8 cellular contexts compared by ENCODE assay signal in genomic region chr14:50232276-50232642, GRCh38.
A peak's percentile ranks its signal among the peaks of the same experiment; 100 is the strongest.
DNase-seq lines count a peak whose midpoint lies in the region; ATAC-seq lines count a peak whose summit lies in the region.

No MANE protein-coding gene starts in this region.

- no peaks in the 10 kb centered on the region for H3K27me3 Mint-ChIP-seq in activated naive CD8-positive, alpha-beta T cell

- H3K4me1 ChIP-seq in stomach smooth muscle (ENCODE audit: control insufficient read depth, insufficient read depth, low read length), result peaks cover 20% of the 10 kb centered on the region

- H3K27me3 ChIP-seq in stomach smooth muscle (ENCODE audit: control insufficient read depth in 1 of 2, insufficient read depth in 2 of 2, low read length in 2 of 2), result no peaks in the 10 kb centered on the region

- peak overlapping the region; percentile 87 for H3K27ac ChIP-seq in stomach smooth muscle (ENCODE audit: low read length)

- peak overlapping the region; percentile 86 to 90 for H3K9ac ChIP-seq in stomach smooth muscle (ENCODE audit: low read length in 2 of 2)

- no peaks in the 10 kb centered on the region for H3K9me3 Mint-ChIP-seq in activated naive CD8-positive, alpha-beta T cell (ENCODE audit: low read depth)

- DNase-seq in DMS 273 (lab: John Stamatoyannopoulos, UW; ENCODE audit: unreplicated experiment) (peak; percentile 53), DMS 273 treated with DMSO at 0.1 percent for 48 hours (lab: John Stamatoyannopoulos, UW) (no peak)
- no peak for DNase-seq in stimulated activated CD4-positive, alpha-beta T cell treated with anti-CD3 and anti-CD28 coated beads, Interleukin-1b, Interleukin-23, amount 100 ng/mL, for 48 hours

- H3K27ac Mint-ChIP-seq in activated naive CD8-positive, alpha-beta T cell, result peak overlapping the region; percentile 61

- peak overlapping the region; percentile 80 for H3K4me3 ChIP-seq in iPS-18c (ENCODE audit: insufficient read depth, low read depth, low read length)
- H3K4me3 ChIP-seq in stomach smooth muscle (ENCODE audit: low read length in 2 of 2), result peak overlapping the region; percentile 86 to 88

- peak overlapping the region; percentile 83 for H3K4me3 Mint-ChIP-seq in activated naive CD8-positive, alpha-beta T cell

- peaks cover 2% of the 10 kb centered on the region for H3K36me3 Mint-ChIP-seq in activated naive CD8-positive, alpha-beta T cell

- ATAC-seq in HG02642 (IDR thresholded peaks at IDR 0.05; ENCODE audit: poor library complexity, unreplicated experiment) (no peak), HG03521 (IDR thresholded peaks at IDR 0.05; ENCODE audit: unreplicated experiment) (no peak)

- H3K4me1 Mint-ChIP-seq in activated naive CD8-positive, alpha-beta T cell (ENCODE audit: low read depth), result peaks cover 43% of the 10 kb centered on the region

- H3K36me3 ChIP-seq in stomach smooth muscle (ENCODE audit: control insufficient read depth in 2 of 2, insufficient read depth in 2 of 2, low read length in 2 of 2), result no peaks in the 10 kb centered on the region

- H3K9me3 ChIP-seq in iPS-18c (ENCODE audit: control insufficient read depth, insufficient read depth, low read length), result peaks cover 2% of the 10 kb centered on the region
- H3K9me3 ChIP-seq in stomach smooth muscle (ENCODE audit: control insufficient read depth in 2 of 2, low read length in 2 of 2), result no peaks in the 10 kb centered on the region
